ENCODE assay signal across 27 cellular contexts in the genomic region with DNA sequence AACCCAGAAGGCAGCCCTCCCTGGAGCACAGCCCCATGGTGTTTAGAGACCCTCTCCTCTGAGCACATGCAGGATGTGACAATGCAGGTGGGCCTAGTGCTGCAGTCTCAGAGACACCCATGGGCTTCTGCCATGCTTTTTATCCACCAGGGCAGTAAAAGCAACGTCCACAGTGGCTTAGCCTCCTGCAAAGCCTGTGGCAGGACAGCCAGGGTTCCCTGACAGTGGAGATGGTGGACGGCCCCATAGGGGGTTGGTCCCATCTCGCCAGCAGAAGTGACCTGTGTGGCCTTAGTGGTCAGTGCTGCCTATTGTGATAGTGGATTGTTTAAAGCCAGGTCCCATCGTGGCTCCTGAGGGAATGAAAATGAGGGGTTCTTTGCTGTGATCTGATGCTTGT.
"Had no signal": no experiment of that assay in that cellular context is flagged by ENCODE, and none has a peak within 500 bp of the region (broad histone marks: within the 10 kb centered on the region; RNA-seq: fewer than 3 reads in every experiment).

No MANE protein-coding gene starts in this region.

- H3K27me3 ChIP-seq: MG63, Peyer's patch, SJCRH30 had no signal

- H3K27me3 Mint-ChIP-seq: activated CD4-positive, alpha-beta memory T cell treated with anti-CD3 and anti-CD28 coated beads, Interleukin-2, amount 10 ng/mL, durations not matched to agents 7 days and 5 days; activated CD4-positive, alpha-beta T cell treated with anti-CD3 and anti-CD28 coated beads for 36 hours had no signal

- H3K27ac ChIP-seq: Peyer's patch, RWPE1, SJCRH30, VCaP had no signal

- H3K36me3 ChIP-seq: MG63, Peyer's patch, SJCRH30 had no signal

- H3K4me2 ChIP-seq: SK-N-SH had no signal

- H3K9ac ChIP-seq: SK-N-SH had no signal

- H3K9me2 ChIP-seq: SK-N-SH had no signal

- H3K4me1 ChIP-seq: Peyer's patch, SJCRH30 had no signal

- H3K9me3 ChIP-seq: MG63, SJCRH30, SK-N-SH had no signal

- ATAC-seq: activated CD4-positive, alpha-beta T cell treated with anti-CD3 and anti-CD28 coated beads for 36 hours had no signal

- DNase-seq: activated CD4-positive, alpha-beta memory T cell treated with anti-CD3 and anti-CD28 coated beads, Interleukin-2, amount 10 ng/mL, durations not matched to agents 7 days and 5 days; activated CD4-positive, alpha-beta T cell treated with anti-CD3 and anti-CD28 coated beads for 36 hours; activated CD4-positive, alpha-beta T cell treated with anti-CD3 and anti-CD28 coated beads, Interleukin-2, amount 50 U/mL, for 1 hour; activated CD4-positive, CD25-positive, alpha-beta regulatory T cell; activated CD8-positive, alpha-beta memory T cell treated with anti-CD3 and anti-CD28 coated beads, Interleukin-2, amount 50 U/mL, for 48 hours; activated naive CD4-positive, alpha-beta T cell treated with anti-CD3 and anti-CD28 coated beads, Interleukin-2, amount 50 U/mL, for 16 hours; activated T-cell treated with anti-CD3 and anti-CD28 coated beads, Interleukin-2, amount 50 U/mL, for 1 hour; amniotic stem cell; MG63; NCI-H1105; NCI-H1436; NCI-H1694 treated with DMSO at 0.1 percent for 48 hours; NCI-H2029 treated with DMSO at 0.1 percent for 48 hours; NCI-H345; NCI-H510A treated with DMSO at 0.1 percent for 48 hours; NCI-H69; NK-92 treated with Interleukin-12 subunit alpha and Interleukin-12 subunit beta, amount 100 ng/mL, for 24 hours; OCI-M1; Right ventricle myocardium superior; SJCRH30; SK-N-SH; T-helper 1 cell had no signal

- H3K4me3 ChIP-seq: MG63, Peyer's patch, SJCRH30 had no signal

- FAIRE-seq: astrocyte had no signal

- H3K9me3 Mint-ChIP-seq: activated CD4-positive, alpha-beta memory T cell treated with anti-CD3 and anti-CD28 coated beads, Interleukin-2, amount 10 ng/mL, durations not matched to agents 7 days and 5 days had no signal

- H3K4me3 Mint-ChIP-seq: activated CD4-positive, alpha-beta memory T cell treated with anti-CD3 and anti-CD28 coated beads, Interleukin-2, amount 10 ng/mL, durations not matched to agents 7 days and 5 days; activated CD4-positive, alpha-beta T cell treated with anti-CD3 and anti-CD28 coated beads for 36 hours; brain had no signal

- H3K27ac Mint-ChIP-seq: activated CD4-positive, alpha-beta memory T cell treated with anti-CD3 and anti-CD28 coated beads, Interleukin-2, amount 10 ng/mL, durations not matched to agents 7 days and 5 days; activated CD4-positive, alpha-beta T cell treated with anti-CD3 and anti-CD28 coated beads for 36 hours had no signal
